In the genomic region with DNA sequence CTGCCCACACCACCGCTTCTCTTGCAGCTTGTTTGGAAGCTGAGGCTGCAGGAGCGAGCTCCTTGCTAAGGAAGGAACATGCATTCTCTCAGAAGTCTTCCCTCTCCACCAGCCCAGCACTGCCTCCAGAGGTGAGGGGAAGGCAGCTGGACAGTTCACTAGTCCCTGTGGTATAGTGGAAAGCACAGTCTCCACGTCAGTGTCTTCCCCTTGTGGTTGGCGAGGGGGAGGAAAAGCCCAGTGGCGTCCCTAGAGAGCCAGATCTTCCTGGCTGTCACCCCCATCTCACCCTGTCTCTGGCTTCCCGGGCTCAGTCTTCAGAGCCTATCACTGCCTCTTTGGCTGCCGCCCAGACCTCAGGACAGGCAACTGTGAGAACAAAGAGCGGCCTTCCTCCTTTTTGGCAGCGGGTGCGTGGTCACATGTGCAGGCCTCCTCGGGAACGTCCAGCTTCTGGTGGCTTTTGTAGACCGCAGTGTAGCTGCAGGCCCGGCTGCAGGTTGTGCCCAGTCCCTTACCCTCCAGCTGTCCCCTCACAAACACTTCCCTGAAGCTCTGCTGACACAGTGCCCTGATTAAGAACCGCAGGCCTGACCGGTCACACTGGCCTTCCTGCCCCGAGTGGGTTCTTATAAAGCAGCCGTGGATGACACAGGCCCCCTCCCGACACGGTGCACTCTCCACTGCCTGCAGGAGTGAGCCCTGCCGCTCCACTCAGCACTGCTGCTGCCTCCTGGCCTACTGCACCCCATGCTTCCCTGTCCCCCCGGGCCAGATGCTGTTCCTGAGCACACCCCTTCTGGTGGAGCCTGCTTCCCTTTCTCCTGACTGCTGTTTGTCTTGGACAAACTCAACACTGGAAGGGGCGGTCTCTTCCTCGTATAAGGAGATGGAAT, we compare ENCODE assay signal across 1 cellular context.
A peak's percentile ranks its signal among the peaks of the same experiment; 100 is the strongest.
TF ChIP-seq lines count a peak whose summit lies in the region.

No MANE protein-coding gene starts in this region.

TF ChIP-seq in K562, 482 proteins besides CTCF, POLR2A, EP300 and RAD21 (continued from another document and continues in another):
- TF ChIP-seq, protein P1, sequence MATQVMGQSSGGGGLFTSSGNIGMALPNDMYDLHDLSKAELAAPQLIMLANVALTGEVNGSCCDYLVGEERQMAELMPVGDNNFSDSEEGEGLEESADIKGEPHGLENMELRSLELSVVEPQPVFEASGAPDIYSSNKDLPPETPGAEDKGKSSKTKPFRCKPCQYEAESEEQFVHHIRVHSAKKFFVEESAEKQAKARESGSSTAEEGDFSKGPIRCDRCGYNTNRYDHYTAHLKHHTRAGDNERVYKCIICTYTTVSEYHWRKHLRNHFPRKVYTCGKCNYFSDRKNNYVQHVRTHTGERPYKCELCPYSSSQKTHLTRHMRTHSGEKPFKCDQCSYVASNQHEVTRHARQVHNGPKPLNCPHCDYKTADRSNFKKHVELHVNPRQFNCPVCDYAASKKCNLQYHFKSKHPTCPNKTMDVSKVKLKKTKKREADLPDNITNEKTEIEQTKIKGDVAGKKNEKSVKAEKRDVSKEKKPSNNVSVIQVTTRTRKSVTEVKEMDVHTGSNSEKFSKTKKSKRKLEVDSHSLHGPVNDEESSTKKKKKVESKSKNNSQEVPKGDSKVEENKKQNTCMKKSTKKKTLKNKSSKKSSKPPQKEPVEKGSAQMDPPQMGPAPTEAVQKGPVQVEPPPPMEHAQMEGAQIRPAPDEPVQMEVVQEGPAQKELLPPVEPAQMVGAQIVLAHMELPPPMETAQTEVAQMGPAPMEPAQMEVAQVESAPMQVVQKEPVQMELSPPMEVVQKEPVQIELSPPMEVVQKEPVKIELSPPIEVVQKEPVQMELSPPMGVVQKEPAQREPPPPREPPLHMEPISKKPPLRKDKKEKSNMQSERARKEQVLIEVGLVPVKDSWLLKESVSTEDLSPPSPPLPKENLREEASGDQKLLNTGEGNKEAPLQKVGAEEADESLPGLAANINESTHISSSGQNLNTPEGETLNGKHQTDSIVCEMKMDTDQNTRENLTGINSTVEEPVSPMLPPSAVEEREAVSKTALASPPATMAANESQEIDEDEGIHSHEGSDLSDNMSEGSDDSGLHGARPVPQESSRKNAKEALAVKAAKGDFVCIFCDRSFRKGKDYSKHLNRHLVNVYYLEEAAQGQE (CRISPR knock-in tag; IDR thresholded peaks at IDR 0.05; ENCODE audit: low read depth) = no peak
- TF ChIP-seq TOE1 (IDR thresholded peaks at IDR 0.05; ENCODE audit: borderline replicate concordance) (peak; percentile 83; the same call in 1 of the 2 replicates), TOE1 (CRISPR knock-in tag; IDR thresholded peaks at IDR 0.05; ENCODE audit: borderline replicate concordance, low read depth) (no peak), SPI1 (IDR thresholded peaks at IDR 0.05; ENCODE audit: borderline replicate concordance, low read depth, low read length) (peak; percentile 83), ZNF668 (CRISPR knock-in tag; IDR thresholded peaks at IDR 0.05) (no peak), CEBPG (CRISPR knock-in tag; IDR thresholded peaks at IDR 0.05) (no peak), CEBPG (tag; conservative IDR thresholded peaks at IDR 0.05 in 1 of 2, IDR thresholded peaks at IDR 0.05 in 1 of 2) (no peak), ZNF282 (CRISPR knock-in tag; IDR thresholded peaks at IDR 0.05) (no peak), NONO (IDR thresholded peaks at IDR 0.05; ENCODE audit: low read depth in 2 of 2, low read length in 1 of 2) (peak in 1 of 2 experiments; percentile 74; a peak in 1 of 4 replicates), PHF21A (IDR thresholded peaks at IDR 0.05; ENCODE audit: borderline replicate concordance, low read depth) (no peak), PHF8 (IDR thresholded peaks at IDR 0.05; ENCODE audit: borderline replicate concordance, low read length) (no peak), NEUROD1 (IDR thresholded peaks at IDR 0.05; ENCODE audit: borderline replicate concordance, low read depth, low read length, partially characterized antibody) (peak; percentile 69), ZFX (CRISPR knock-in tag; IDR thresholded peaks at IDR 0.05) (peak; percentile 80), GABPB1 (CRISPR knock-in tag; IDR thresholded peaks at IDR 0.05) (peak; percentile 70), RBM34 (IDR thresholded peaks at IDR 0.05; ENCODE audit: borderline replicate concordance, insufficient read depth, low read length) (no peak), ZNF175 (CRISPR knock-in tag; IDR thresholded peaks at IDR 0.05; ENCODE audit: low read depth) (peak; percentile 76; the same call in 1 of the 2 replicates), ZBTB17 (CRISPR knock-in tag; IDR thresholded peaks at IDR 0.05) (peak; percentile 41), TEAD2 (tag; IDR thresholded peaks at IDR 0.05) (no peak), HDGF (IDR thresholded peaks at IDR 0.05) (no peak), ZNF41 (CRISPR knock-in tag; conservative IDR thresholded peaks at IDR 0.05) (no peak), ZNF311 (CRISPR knock-in tag; IDR thresholded peaks at IDR 0.05) (no peak), FOXP1 (CRISPR knock-in tag; IDR thresholded peaks at IDR 0.05) (0 out of 2 replicates have a peak, but pooled peaks have one; percentile 21), ARNT (IDR thresholded peaks at IDR 0.05) (0 out of 4 replicates have a peak, but pooled peaks of 1 of the 2 experiments have one; percentile 37), JUND (IDR thresholded peaks at IDR 0.05; ENCODE audit: borderline replicate concordance, low read depth, low read length) (peak; percentile 67), JUND (tag; IDR thresholded peaks at IDR 0.05; ENCODE audit: borderline replicate concordance, low read depth, low read length) (peak; percentile 75; the same call in 1 of the 3 replicates), ZNF408 (CRISPR knock-in tag; IDR thresholded peaks at IDR 0.05; ENCODE audit: low read depth) (no peak), KLF10 (CRISPR knock-in tag; IDR thresholded peaks at IDR 0.05) (no peak), RCOR1 (IDR thresholded peaks at IDR 0.05; ENCODE audit: borderline replicate concordance in 1 of 2, low read depth in 2 of 2, low read length in 2 of 2) (peak in 1 of 2 experiments; percentile 90; a peak in 2 of 4 replicates), ARID2 (IDR thresholded peaks at IDR 0.05) (no peak)
- TF ChIP-seq, protein P2, sequence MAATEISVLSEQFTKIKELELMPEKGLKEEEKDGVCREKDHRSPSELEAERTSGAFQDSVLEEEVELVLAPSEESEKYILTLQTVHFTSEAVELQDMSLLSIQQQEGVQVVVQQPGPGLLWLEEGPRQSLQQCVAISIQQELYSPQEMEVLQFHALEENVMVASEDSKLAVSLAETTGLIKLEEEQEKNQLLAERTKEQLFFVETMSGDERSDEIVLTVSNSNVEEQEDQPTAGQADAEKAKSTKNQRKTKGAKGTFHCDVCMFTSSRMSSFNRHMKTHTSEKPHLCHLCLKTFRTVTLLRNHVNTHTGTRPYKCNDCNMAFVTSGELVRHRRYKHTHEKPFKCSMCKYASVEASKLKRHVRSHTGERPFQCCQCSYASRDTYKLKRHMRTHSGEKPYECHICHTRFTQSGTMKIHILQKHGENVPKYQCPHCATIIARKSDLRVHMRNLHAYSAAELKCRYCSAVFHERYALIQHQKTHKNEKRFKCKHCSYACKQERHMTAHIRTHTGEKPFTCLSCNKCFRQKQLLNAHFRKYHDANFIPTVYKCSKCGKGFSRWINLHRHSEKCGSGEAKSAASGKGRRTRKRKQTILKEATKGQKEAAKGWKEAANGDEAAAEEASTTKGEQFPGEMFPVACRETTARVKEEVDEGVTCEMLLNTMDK (IDR thresholded peaks at IDR 0.05; ENCODE audit: borderline replicate concordance, insufficient read depth, low read depth, low read length, poor library complexity, severe bottlenecking) = peak; percentile 36
- TF ChIP-seq, protein P3, sequence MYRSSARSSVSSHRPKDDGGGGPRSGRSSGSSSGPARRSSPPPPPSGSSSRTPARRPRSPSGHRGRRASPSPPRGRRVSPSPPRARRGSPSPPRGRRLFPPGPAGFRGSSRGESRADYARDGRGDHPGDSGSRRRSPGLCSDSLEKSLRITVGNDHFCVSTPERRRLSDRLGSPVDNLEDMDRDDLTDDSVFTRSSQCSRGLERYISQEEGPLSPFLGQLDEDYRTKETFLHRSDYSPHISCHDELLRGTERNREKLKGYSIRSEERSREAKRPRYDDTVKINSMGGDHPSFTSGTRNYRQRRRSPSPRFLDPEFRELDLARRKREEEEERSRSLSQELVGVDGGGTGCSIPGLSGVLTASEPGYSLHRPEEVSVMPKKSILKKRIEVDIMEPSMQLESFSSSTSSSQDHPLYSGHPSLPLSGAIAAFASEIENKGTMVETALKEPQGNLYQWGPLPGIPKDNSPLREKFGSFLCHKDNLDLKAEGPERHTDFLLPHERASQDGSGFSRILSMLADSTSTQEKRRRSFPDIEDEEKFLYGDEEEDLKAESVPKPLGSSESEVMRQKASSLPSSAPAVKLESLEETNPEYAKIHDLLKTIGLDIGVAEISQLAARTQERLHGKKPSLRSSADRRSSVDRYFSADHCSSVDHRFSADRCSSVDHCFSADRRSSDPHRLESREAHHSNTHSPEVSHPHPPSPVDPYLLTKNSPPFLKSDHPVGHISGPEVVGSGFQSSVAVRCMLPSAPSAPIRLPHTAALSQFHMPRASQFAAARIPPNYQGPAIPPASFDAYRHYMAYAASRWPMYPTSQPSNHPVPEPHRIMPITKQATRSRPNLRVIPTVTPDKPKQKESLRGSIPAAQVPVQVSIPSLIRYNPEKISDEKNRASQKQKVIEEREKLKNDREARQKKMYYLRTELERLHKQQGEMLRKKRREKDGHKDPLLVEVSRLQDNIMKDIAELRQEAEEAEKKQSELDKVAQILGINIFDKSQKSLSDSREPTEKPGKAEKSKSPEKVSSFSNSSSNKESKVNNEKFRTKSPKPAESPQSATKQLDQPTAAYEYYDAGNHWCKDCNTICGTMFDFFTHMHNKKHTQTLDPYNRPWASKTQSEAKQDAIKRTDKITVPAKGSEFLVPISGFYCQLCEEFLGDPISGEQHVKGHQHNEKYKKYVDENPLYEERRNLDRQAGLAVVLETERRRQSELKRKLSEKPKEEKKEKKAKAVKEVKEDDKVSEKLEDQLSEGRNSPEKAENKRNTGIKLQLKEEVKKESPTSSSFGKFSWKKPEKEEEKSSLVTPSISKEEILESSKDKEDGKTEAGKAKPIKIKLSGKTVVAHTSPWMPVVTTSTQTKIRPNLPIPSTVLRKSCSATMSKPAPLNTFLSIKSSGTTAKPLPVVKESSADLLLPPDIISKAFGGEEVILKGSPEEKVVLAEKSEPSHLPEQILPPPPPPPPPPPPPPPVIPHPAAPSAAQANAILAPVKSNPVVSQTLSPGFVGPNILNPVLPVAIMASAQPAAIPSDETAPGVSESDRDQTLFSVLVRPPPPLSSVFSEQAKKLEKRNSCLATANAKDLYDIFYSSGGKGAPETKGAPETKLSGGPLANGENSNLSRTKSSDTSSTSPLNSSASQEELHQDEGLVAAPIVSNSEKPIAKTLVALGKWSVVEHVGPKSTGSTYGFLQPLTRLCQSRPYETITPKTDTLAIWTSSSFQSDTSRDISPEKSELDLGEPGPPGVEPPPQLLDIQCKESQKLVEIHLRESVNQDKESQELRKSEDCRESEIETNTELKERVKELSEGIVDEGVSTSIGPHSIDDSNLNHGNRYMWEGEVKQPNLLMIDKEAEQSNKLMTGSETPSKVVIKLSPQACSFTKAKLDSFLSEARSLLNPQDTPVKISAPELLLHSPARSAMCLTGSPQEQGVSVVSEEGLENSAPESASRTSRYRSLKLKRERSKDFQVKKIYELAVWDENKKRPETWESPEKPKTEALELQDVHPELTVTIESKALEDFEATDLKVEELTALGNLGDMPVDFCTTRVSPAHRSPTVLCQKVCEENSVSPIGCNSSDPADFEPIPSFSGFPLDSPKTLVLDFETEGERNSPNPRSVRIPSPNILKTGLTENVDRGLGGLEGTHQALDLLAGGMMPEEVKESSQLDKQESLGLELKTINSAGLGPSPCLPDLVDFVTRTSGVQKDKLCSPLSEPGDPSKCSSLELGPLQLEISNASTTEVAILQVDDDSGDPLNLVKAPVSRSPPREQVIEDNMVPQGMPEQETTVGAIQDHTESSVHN (IDR thresholded peaks at IDR 0.05; ENCODE audit: borderline replicate concordance in 1 of 2, low read depth in 1 of 2) = peak in 1 of 2 experiments; percentile 42; a peak in 1 of 4 replicates
- TF ChIP-seq, protein P4, sequence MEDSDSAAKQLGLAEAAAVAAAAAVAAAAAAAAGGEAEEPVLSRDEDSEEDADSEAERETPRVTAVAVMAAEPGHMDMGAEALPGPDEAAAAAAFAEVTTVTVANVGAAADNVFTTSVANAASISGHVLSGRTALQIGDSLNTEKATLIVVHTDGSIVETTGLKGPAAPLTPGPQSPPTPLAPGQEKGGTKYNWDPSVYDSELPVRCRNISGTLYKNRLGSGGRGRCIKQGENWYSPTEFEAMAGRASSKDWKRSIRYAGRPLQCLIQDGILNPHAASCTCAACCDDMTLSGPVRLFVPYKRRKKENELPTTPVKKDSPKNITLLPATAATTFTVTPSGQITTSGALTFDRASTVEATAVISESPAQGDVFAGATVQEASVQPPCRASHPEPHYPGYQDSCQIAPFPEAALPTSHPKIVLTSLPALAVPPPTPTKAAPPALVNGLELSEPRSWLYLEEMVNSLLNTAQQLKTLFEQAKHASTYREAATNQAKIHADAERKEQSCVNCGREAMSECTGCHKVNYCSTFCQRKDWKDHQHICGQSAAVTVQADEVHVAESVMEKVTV (CRISPR knock-in tag; IDR thresholded peaks at IDR 0.05) = no peak
- TF ChIP-seq, protein P5, sequence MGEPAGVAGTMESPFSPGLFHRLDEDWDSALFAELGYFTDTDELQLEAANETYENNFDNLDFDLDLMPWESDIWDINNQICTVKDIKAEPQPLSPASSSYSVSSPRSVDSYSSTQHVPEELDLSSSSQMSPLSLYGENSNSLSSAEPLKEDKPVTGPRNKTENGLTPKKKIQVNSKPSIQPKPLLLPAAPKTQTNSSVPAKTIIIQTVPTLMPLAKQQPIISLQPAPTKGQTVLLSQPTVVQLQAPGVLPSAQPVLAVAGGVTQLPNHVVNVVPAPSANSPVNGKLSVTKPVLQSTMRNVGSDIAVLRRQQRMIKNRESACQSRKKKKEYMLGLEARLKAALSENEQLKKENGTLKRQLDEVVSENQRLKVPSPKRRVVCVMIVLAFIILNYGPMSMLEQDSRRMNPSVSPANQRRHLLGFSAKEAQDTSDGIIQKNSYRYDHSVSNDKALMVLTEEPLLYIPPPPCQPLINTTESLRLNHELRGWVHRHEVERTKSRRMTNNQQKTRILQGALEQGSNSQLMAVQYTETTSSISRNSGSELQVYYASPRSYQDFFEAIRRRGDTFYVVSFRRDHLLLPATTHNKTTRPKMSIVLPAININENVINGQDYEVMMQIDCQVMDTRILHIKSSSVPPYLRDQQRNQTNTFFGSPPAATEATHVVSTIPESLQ (CRISPR knock-in tag; IDR thresholded peaks at IDR 0.05) = peak; percentile 42; the same call in 1 of the 2 replicates
